In the genomic region with DNA sequence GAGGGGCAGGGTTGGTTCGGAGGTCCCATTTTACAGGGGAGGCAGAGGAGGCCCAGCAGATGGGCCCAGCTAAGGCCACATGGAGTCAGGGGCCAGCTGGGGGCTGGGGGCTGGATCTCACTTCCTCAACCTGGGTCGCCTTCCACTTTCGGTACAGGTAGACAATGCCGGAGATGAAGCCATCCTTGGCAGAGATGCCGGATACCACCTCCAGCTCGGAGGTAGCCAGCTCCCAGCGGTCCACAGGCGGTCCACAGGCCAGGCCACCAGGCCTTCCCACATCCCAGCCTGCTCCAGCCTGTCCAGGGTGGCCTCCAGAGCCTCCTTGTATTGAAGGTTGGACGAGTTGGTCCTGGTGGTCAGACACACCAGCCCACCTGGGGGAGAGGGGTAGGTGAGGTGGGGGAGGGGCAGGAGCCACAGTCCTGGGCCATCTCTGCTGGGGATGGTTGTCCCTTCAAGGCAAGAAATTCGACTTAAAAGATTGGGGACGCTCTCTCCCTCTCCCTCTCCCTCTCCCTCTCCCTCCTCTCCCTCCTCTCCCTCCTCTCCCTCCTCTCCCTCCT, we compare ENCODE assay signal across 1 cellular context.
TF ChIP-seq lines count a peak whose summit lies in the region.

No MANE protein-coding gene starts in this region.

TF ChIP-seq in HCT116, 20 proteins besides CTCF, POLR2A, EP300 and RAD21 (continued from another document):
- TF ChIP-seq, protein P1, sequence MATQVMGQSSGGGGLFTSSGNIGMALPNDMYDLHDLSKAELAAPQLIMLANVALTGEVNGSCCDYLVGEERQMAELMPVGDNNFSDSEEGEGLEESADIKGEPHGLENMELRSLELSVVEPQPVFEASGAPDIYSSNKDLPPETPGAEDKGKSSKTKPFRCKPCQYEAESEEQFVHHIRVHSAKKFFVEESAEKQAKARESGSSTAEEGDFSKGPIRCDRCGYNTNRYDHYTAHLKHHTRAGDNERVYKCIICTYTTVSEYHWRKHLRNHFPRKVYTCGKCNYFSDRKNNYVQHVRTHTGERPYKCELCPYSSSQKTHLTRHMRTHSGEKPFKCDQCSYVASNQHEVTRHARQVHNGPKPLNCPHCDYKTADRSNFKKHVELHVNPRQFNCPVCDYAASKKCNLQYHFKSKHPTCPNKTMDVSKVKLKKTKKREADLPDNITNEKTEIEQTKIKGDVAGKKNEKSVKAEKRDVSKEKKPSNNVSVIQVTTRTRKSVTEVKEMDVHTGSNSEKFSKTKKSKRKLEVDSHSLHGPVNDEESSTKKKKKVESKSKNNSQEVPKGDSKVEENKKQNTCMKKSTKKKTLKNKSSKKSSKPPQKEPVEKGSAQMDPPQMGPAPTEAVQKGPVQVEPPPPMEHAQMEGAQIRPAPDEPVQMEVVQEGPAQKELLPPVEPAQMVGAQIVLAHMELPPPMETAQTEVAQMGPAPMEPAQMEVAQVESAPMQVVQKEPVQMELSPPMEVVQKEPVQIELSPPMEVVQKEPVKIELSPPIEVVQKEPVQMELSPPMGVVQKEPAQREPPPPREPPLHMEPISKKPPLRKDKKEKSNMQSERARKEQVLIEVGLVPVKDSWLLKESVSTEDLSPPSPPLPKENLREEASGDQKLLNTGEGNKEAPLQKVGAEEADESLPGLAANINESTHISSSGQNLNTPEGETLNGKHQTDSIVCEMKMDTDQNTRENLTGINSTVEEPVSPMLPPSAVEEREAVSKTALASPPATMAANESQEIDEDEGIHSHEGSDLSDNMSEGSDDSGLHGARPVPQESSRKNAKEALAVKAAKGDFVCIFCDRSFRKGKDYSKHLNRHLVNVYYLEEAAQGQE (IDR thresholded peaks at IDR 0.05; ENCODE audit: low read depth) = no peak
- no peak for TF ChIP-seq FOSL1 (IDR thresholded peaks at IDR 0.05; ENCODE audit: low read depth)
- no peak for TF ChIP-seq YY1 (IDR thresholded peaks at IDR 0.05; ENCODE audit: extremely low read depth, insufficient replicate concordance, low read depth, low read length)
- no peak for TF ChIP-seq SRF (IDR thresholded peaks at IDR 0.05; ENCODE audit: low read depth)
- no peak for TF ChIP-seq JUND (IDR thresholded peaks at IDR 0.05)
- TF ChIP-seq POLR2AphosphoS5 (IDR thresholded peaks at IDR 0.05; ENCODE audit: low read depth, low read length) = no peak
- TF ChIP-seq, protein P2, sequence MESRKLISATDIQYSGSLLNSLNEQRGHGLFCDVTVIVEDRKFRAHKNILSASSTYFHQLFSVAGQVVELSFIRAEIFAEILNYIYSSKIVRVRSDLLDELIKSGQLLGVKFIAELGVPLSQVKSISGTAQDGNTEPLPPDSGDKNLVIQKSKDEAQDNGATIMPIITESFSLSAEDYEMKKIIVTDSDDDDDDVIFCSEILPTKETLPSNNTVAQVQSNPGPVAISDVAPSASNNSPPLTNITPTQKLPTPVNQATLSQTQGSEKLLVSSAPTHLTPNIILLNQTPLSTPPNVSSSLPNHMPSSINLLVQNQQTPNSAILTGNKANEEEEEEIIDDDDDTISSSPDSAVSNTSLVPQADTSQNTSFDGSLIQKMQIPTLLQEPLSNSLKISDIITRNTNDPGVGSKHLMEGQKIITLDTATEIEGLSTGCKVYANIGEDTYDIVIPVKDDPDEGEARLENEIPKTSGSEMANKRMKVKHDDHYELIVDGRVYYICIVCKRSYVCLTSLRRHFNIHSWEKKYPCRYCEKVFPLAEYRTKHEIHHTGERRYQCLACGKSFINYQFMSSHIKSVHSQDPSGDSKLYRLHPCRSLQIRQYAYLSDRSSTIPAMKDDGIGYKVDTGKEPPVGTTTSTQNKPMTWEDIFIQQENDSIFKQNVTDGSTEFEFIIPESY (IDR thresholded peaks at IDR 0.05; ENCODE audit: extremely low read depth, insufficient replicate concordance, low read length) = no peak
- no peak for TF ChIP-seq ZNF274 (IDR thresholded peaks at IDR 0.05; ENCODE audit: low read depth, low read length)
- no peak for TF ChIP-seq CBX3 (IDR thresholded peaks at IDR 0.05; ENCODE audit: low read depth)
- TF ChIP-seq CEBPB (IDR thresholded peaks at IDR 0.05; ENCODE audit: low read depth) = no peak
- TF ChIP-seq EZH2 (IDR thresholded peaks at IDR 0.05) = no peak
- TF ChIP-seq, protein P3, sequence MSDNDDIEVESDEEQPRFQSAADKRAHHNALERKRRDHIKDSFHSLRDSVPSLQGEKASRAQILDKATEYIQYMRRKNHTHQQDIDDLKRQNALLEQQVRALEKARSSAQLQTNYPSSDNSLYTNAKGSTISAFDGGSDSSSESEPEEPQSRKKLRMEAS (IDR thresholded peaks at IDR 0.05) = no peak
